ENCODE assay signal across 21 cellular contexts in the genomic region with DNA sequence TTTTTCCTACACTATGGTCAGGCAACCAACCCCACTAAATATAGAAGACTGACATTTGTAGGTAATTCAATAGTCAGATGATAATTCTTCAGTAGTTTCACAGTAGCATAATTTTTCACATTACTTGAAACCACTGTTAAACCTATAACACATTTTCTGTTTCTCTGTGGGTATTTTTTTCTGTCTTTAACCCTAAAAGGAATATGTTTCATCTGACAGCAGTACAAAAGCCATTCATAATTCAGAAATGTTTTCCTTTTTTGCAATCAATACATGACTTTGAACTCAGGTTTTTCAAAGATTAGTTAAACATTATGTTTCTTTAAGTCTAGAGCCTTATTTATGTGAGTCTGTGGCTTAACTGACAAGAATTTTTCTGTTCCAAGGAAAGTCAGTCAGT.
A peak's percentile ranks its signal among the peaks of the same experiment; 100 is the strongest.
DNase-seq lines count a peak whose midpoint lies in the region; ATAC-seq and TF ChIP-seq lines count a peak whose summit lies in the region.
"Had no signal": no experiment of that assay in that cellular context is flagged by ENCODE, and none has a peak within 500 bp of the region (broad histone marks: within the 10 kb centered on the region; RNA-seq: fewer than 3 reads in every experiment).

No MANE protein-coding gene starts in this region.

- H3K36me3 Mint-ChIP-seq in nephron (ENCODE audit: low read depth): no peaks in the 10 kb centered on the region
- H3K36me3 Mint-ChIP-seq: IgD-negative memory B cell had no signal

- no peak overlapping the region for H3K4me3 Mint-ChIP-seq in nephron
- H3K4me3 Mint-ChIP-seq: CD8-positive, alpha-beta memory T cell; IgD-negative memory B cell had no signal

- H3K4me1 Mint-ChIP-seq in nephron: peaks cover 14% of the 10 kb centered on the region
- H3K4me1 Mint-ChIP-seq: IgD-negative memory B cell had no signal

- H3K27ac Mint-ChIP-seq in nephron: peak overlapping the region in 2 of 3 experiments; percentile 35 to 78
- H3K27ac Mint-ChIP-seq: CD8-positive, alpha-beta memory T cell; IgD-negative memory B cell had no signal

- no peaks in the 10 kb centered on the region for H3K27me3 Mint-ChIP-seq in nephron (ENCODE audit: low read depth)
- H3K27me3 Mint-ChIP-seq: CD8-positive, alpha-beta memory T cell; IgD-negative memory B cell had no signal

- CTCF ChIA-PET in A673 (lab: Charles Lee): interaction anchor here (1.0 kb wide), 1 partner anchor 544 kb away, joined by 3 read pairs; no protein-coding TSS in a partner anchor

- TF ChIP-seq CTCF in A673 (conservative IDR thresholded peaks at IDR 0.05; ENCODE audit: low read depth, low read length): no peak
- peak; percentile 5; the same call in 1 of the 2 replicates for TF ChIP-seq CTCF in VCaP (conservative IDR thresholded peaks at IDR 0.05)
- no peak for TF ChIP-seq CTCF in nephron (IDR thresholded peaks at IDR 0.05; ENCODE audit: unreplicated experiment in 3 of 3)
- no peak for TF ChIP-seq CTCF in ovary (IDR thresholded peaks at IDR 0.05)
- TF ChIP-seq CTCF in GM10266 (IDR thresholded peaks at IDR 0.05; ENCODE audit: control insufficient read depth, insufficient read depth, low read depth, missing control alignments): no peak

- no peak for ATAC-seq in GM21717 (IDR thresholded peaks at IDR 0.05; ENCODE audit: unreplicated experiment)
- ATAC-seq: A549, SK-N-SH treated with all-trans-retinoic acid at 6 μM for 48 hours had no signal

- H3K9me3 Mint-ChIP-seq in nephron: no peaks in the 10 kb centered on the region
- H3K9me3 Mint-ChIP-seq: CD8-positive, alpha-beta memory T cell; IgD-negative memory B cell had no signal

- POLR2A ChIA-PET in A673 (lab: Charles Lee; ENCODE audit: low non-redundant PET): no interaction called here

- H3K9me3 ChIP-seq in A673 (ENCODE audit: low read depth, low read length, poor library complexity, severe bottlenecking): no peaks in the 10 kb centered on the region
- no peaks in the 10 kb centered on the region for H3K9me3 ChIP-seq in KOPT-K1 (ENCODE audit: insufficient read depth, low read length, poor library complexity, severe bottlenecking)
- H3K9me3 ChIP-seq in ovary: no peaks in the 10 kb centered on the region
- H3K9me3 ChIP-seq: A549; BLaER1 treated with 17β-estradiol and CSF1 and Interleukin-3, amounts not matched to agents 10 nM and 100 nM; HAP-1 had no signal

- no peak for TF ChIP-seq EP300 in ovary (IDR thresholded peaks at IDR 0.05)

- TF ChIP-seq POLR2A in ovary (IDR thresholded peaks at IDR 0.05): no peak

- H3K4me1 ChIP-seq in A673 (ENCODE audit: insufficient read depth, low read length, poor library complexity, severe bottlenecking): peaks cover 46% of the 10 kb centered on the region
- H3K4me1 ChIP-seq in ovary (ENCODE audit: insufficient read depth): no peaks in the 10 kb centered on the region

- H3K4me3 ChIP-seq in A673 (ENCODE audit: low read depth, low read length, poor library complexity, severe bottlenecking): no peak overlapping the region
- no peak overlapping the region for H3K4me3 ChIP-seq in ovary
- H3K4me3 ChIP-seq: A549; BLaER1 treated with 17β-estradiol and CSF1 and Interleukin-3, amounts not matched to agents 10 nM and 100 nM; GM23248; HAP-1 had no signal

- intact Hi-C loops in A673 (cut with micrococcal nuclease; ENCODE audit: unreplicated experiment) (no loop called here), ovary (cut with DNase I) (no loop called here)

- H3K27ac ChIP-seq in A673 (ENCODE audit: low read depth, low read length, poor library complexity, severe bottlenecking) (peak overlapping the region; percentile 66), KOPT-K1 (ENCODE audit: low read depth, low read length, poor library complexity, severe bottlenecking) (peak overlapping the region; percentile 93), VCaP (no peak overlapping the region), ovary (no peak overlapping the region)
- H3K27ac ChIP-seq: A549; BLaER1 treated with 17β-estradiol and CSF1 and Interleukin-3, amounts not matched to agents 10 nM and 100 nM; GM23248 had no signal

- DNase-seq in A673 (ENCODE audit: low spot score): no peak
- DNase-seq in ovary: no peak
- DNase-seq in GM10266 (ENCODE audit: extremely low spot score): no peak
- DNase-seq: CD8-positive, alpha-beta memory T cell; DMS79 treated with DMSO at 0.1 percent for 48 hours; GM23248; NCI-H1105 treated with DMSO at 0.1 percent for 48 hours; NCI-H1694; NCI-H2081 treated with DMSO at 0.1 percent for 48 hours; NCI-H510A; NCI-H774; SHP77 had no signal

- H3K36me3 ChIP-seq in A673 (ENCODE audit: insufficient read depth, low read length, poor library complexity, severe bottlenecking) (no peaks in the 10 kb centered on the region), KOPT-K1 (ENCODE audit: insufficient read depth, low read length) (no peaks in the 10 kb centered on the region), ovary (no peaks in the 10 kb centered on the region)
- H3K36me3 ChIP-seq: BLaER1 treated with 17β-estradiol and CSF1 and Interleukin-3, amounts not matched to agents 10 nM and 100 nM; HAP-1 had no signal

- H3K27me3 ChIP-seq in A673 (replicated peaks; ENCODE audit: insufficient read depth, low read depth, low read length, poor library complexity) (no peaks in the 10 kb centered on the region), ovary (no peaks in the 10 kb centered on the region)
- H3K27me3 ChIP-seq: BLaER1 treated with 17β-estradiol and CSF1 and Interleukin-3, amounts not matched to agents 10 nM and 100 nM had no signal

- no TSS peak for BruUV-seq in A673 (replicated peaks; lab: Mats Ljungman, UMichigan)

Comparison
In these comparisons a context has a peak if more than half of its experiments do, and no peak if none do; other contexts are left out.
1. H3K27ac ChIP-seq: peak in A673 (single experiment) and KOPT-K1 (single experiment); none in VCaP (single experiment) and ovary (0 of 2).